ENCODE assay signal across 1 cellular context in the genomic region with DNA sequence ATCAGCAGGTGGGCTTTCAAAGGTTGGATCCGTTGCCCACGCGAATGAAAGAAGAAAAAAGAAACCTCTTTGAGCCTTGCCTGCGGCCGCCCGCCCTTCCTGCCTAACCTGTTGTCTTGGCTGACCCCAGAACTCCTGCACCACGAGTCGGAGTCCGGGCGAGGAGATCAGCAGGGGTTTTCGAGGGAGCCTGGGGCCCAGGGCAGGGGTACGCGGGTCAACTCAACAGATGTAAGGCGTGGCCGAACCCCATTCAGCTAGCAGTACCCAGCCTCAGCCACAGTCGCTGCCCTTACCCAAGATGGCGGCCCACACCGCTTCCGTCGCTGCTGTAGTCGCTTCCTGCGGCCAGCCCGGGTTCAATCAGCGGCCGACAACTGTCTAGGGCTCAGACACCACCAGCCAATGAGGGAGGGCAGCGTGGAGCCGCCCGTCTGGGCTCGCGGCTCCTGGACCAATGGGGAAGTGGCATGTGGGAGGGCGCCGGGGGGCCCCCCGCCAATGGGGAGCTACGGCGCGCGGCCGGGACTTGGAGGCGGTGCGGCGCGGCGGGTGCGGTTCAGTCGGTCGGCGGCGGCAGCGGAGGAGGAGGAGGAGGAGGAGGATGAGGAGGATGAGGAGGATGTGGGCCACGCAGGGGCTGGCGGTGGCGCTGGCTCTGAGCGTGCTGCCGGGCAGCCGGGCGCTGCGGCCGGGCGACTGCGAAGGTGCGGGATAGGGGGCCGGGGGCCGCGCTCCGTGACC.
TF ChIP-seq lines count a peak whose summit lies in the region.

MANF (plus strand) TSS at position 562 of the 744 bp plus-strand sequence; CDS start at position 614, 52 bp downstream.

TF ChIP-seq in HCT116, 20 proteins besides CTCF, POLR2A, EP300 and RAD21 (continued from another document):
- TF ChIP-seq, protein P1, sequence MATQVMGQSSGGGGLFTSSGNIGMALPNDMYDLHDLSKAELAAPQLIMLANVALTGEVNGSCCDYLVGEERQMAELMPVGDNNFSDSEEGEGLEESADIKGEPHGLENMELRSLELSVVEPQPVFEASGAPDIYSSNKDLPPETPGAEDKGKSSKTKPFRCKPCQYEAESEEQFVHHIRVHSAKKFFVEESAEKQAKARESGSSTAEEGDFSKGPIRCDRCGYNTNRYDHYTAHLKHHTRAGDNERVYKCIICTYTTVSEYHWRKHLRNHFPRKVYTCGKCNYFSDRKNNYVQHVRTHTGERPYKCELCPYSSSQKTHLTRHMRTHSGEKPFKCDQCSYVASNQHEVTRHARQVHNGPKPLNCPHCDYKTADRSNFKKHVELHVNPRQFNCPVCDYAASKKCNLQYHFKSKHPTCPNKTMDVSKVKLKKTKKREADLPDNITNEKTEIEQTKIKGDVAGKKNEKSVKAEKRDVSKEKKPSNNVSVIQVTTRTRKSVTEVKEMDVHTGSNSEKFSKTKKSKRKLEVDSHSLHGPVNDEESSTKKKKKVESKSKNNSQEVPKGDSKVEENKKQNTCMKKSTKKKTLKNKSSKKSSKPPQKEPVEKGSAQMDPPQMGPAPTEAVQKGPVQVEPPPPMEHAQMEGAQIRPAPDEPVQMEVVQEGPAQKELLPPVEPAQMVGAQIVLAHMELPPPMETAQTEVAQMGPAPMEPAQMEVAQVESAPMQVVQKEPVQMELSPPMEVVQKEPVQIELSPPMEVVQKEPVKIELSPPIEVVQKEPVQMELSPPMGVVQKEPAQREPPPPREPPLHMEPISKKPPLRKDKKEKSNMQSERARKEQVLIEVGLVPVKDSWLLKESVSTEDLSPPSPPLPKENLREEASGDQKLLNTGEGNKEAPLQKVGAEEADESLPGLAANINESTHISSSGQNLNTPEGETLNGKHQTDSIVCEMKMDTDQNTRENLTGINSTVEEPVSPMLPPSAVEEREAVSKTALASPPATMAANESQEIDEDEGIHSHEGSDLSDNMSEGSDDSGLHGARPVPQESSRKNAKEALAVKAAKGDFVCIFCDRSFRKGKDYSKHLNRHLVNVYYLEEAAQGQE (IDR thresholded peaks at IDR 0.05; ENCODE audit: low read depth): no peak
- no peak for TF ChIP-seq SRF (IDR thresholded peaks at IDR 0.05; ENCODE audit: low read depth)
- TF ChIP-seq POLR2AphosphoS5 (IDR thresholded peaks at IDR 0.05; ENCODE audit: low read depth, low read length): peak; percentile 84
- no peak for TF ChIP-seq JUND (IDR thresholded peaks at IDR 0.05)
- TF ChIP-seq, protein P2, sequence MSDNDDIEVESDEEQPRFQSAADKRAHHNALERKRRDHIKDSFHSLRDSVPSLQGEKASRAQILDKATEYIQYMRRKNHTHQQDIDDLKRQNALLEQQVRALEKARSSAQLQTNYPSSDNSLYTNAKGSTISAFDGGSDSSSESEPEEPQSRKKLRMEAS (IDR thresholded peaks at IDR 0.05): no peak
- no peak for TF ChIP-seq EZH2 (IDR thresholded peaks at IDR 0.05)
